In genomic region chr10:118333871-118334270, GRCh38 we compare ENCODE assay signal across 27 cellular contexts.
"Had no signal": no experiment of that assay in that cellular context is flagged by ENCODE, and none has a peak within 500 bp of the region (broad histone marks: within the 10 kb centered on the region; RNA-seq: fewer than 3 reads in every experiment).

No MANE protein-coding gene starts in this region.

- H3K9me3 ChIP-seq: colonic mucosa, suprapubic skin, tibial artery, upper lobe of right lung had no signal

- H3K27me3 ChIP-seq: colonic mucosa, suprapubic skin, tibial artery, upper lobe of right lung had no signal

- H3K27ac ChIP-seq: colonic mucosa, suprapubic skin, tibial artery, upper lobe of right lung had no signal

- H3K4me1 Mint-ChIP-seq: neural crest cell had no signal

- H3K4me3 Mint-ChIP-seq: activated B cell treated with CpG ODN at 0.5 μM for 24 hours; activated CD8-positive, alpha-beta T cell treated with anti-CD3 and anti-CD28 coated beads for 36 hours; activated naive CD8-positive, alpha-beta T cell; activated T-cell treated with anti-CD3 and anti-CD28 coated beads, Interleukin-2, amount 50 U/mL, for 72 hours; mesothelial cell of epicardium; naive B cell; neural crest cell had no signal

- H3K4me3 ChIP-seq: colonic mucosa, suprapubic skin, tibial artery, upper lobe of right lung had no signal

- H3K27ac Mint-ChIP-seq: activated B cell treated with CpG ODN at 0.5 μM for 24 hours; activated CD8-positive, alpha-beta T cell treated with anti-CD3 and anti-CD28 coated beads for 36 hours; activated naive CD8-positive, alpha-beta T cell; activated T-cell treated with anti-CD3 and anti-CD28 coated beads, Interleukin-2, amount 50 U/mL, for 72 hours; mesothelial cell of epicardium had no signal

- ATAC-seq: activated CD8-positive, alpha-beta T cell treated with anti-CD3 and anti-CD28 coated beads for 36 hours; esophagus mucosa; left colon; right cardiac atrium; upper lobe of right lung had no signal

- DNase-seq: activated B cell treated with CpG ODN at 0.5 μM for 24 hours; activated CD4-positive, alpha-beta T cell treated with anti-CD3 and anti-CD28 coated beads, Interleukin-2, amount 50 U/mL, for 1 hour; activated CD8-positive, alpha-beta T cell treated with anti-CD3 and anti-CD28 coated beads for 36 hours; activated effector memory CD4-positive, alpha-beta T cell treated with Interleukin-2 at 50 U/mL for 16 hours; activated naive CD4-positive, alpha-beta T cell treated with Interleukin-2 at 50 U/mL for 16 hours; activated T-cell treated with anti-CD3 and anti-CD28 coated beads, Interleukin-2, amount 50 U/mL, for 72 hours; anterior cingulate cortex; colonic mucosa; effector memory CD4-positive, alpha-beta T cell; foreskin fibroblast; head of caudate nucleus; hippocampal formation; left colon; mammary epithelial cell; naive B cell; nucleus accumbens; right cardiac atrium; stimulated activated CD4-positive, alpha-beta T cell treated with anti-CD3 and anti-CD28 coated beads, Interleukin-15, amount 100 ng/mL, for 24 hours; stimulated activated CD4-positive, alpha-beta T cell treated with anti-CD3 and anti-CD28 coated beads, Interleukin-2, amount 100 ng/mL, for 24 hours; T-helper 2 cell; tibial artery; upper lobe of right lung had no signal

- H3K4me1 ChIP-seq: colonic mucosa, upper lobe of right lung had no signal

- H3K27me3 Mint-ChIP-seq: activated B cell treated with CpG ODN at 0.5 μM for 24 hours; activated CD8-positive, alpha-beta T cell treated with anti-CD3 and anti-CD28 coated beads for 36 hours; activated naive CD8-positive, alpha-beta T cell; naive B cell had no signal
